In genomic region chr1:113557176-113557575, GRCh38 we compare ENCODE assay signal across 18 cellular contexts.
DNase-seq lines count a peak whose midpoint lies in the region; ATAC-seq, FAIRE-seq and TF ChIP-seq lines count a peak whose summit lies in the region.
"Had no signal": no experiment of that assay in that cellular context is flagged by ENCODE, and none has a peak within 500 bp of the region (broad histone marks: within the 10 kb centered on the region; RNA-seq: fewer than 3 reads in every experiment).

No MANE protein-coding gene starts in this region.

- FAIRE-seq in urothelium cell line (lab: Jason Lieb, UNC), result no peak
- FAIRE-seq: A204.1, GM12891, GM19239, HepG2, HTR-8/SVneo had no signal

- intact Hi-C loops in left lung (cut with DNase I), result no loop called here

- H3K36me3 ChIP-seq in SJCRH30 (no peaks in the 10 kb centered on the region), left lung (peaks cover 0 to 9% of the 10 kb centered on the region in 2 donors)

- DNase-seq in LHCN-M2 (ENCODE audit: low read depth) (peak; percentile 54), SJCRH30 (peak; percentile 17 to 32), left lung (no peak), urothelium cell line (ENCODE audit: low spot score) (no peak), NOMO-1 (lab: John Stamatoyannopoulos, UW; ENCODE audit: unreplicated experiment in 2 of 2) (no peak), omental fat pad (ENCODE audit: low spot score) (no peak)
- DNase-seq: C1 segment of cervical spinal cord; Calu3; CD4-positive, alpha-beta T cell; DMS 273 treated with DMSO at 0.1 percent for 48 hours; GOT3; H9 had no signal

- H3K9me3 ChIP-seq in SJCRH30 (replicated peaks) (no peaks in the 10 kb centered on the region), left lung (peaks cover 0 to 12% of the 10 kb centered on the region in 2 donors)

- H3K4me3 ChIP-seq in SJCRH30 (no peak overlapping the region), left lung (no peak overlapping the region)

- TF ChIP-seq POLR2A in GM18505 (IDR thresholded peaks at IDR 0.05; ENCODE audit: borderline replicate concordance, extremely low read depth, insufficient read depth, insufficient read length), result no peak

- peak; percentile 41 for ATAC-seq in left lung
- no peak for ATAC-seq in GM18505 (IDR thresholded peaks at IDR 0.05; ENCODE audit: unreplicated experiment)
- ATAC-seq in omental fat pad (ENCODE audit: low FRiP score), result no peak
- ATAC-seq: HepG2 had no signal

- H3K27me3 ChIP-seq in SJCRH30 (no peaks in the 10 kb centered on the region), left lung (no peaks in the 10 kb centered on the region)

- H3K27ac ChIP-seq in SJCRH30 (no peak overlapping the region), left lung (no peak overlapping the region)

- TF ChIP-seq CTCF in left lung (IDR thresholded peaks at IDR 0.05) (no peak), omental fat pad (IDR thresholded peaks at IDR 0.05) (no peak)

- no peaks in the 10 kb centered on the region for H3K4me1 ChIP-seq in SJCRH30
- H3K4me1 ChIP-seq in left lung, result no peaks in the 10 kb centered on the region

Comparison
In these comparisons a context has a peak if more than half of its experiments do, and no peak if none do; other contexts are left out.
1. DNase-seq: peak in LHCN-M2 (single experiment) and SJCRH30 (2 of 2); none in left lung (0 of 2), urothelium cell line (single experiment), NOMO-1 (0 of 2) and omental fat pad (single experiment).